ENCODE assay signal across 28 cellular contexts in the genomic region with DNA sequence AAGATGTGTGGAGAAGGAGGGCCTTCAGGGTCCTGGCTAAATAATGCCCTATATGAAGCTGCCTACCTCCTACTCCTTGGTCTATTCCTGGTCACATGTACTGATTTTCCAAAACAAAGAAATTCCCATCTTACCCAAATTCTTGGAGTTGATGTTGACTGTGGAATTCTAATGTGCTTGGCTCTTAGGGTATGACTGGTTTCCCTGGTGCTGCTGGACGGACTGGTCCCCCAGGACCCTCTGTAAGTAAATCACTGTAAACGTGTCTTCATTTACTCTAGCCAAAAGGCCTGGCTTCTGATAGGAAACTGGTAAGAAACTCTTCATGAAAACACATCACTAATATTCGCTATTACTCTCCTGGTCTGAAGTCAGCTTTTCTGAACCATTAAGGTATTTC. TPM values are rescaled to one million over a fixed set of nuclear protein-coding genes. Genes with fewer than 3 reads are reported as not detected.
DNase-seq lines count a peak whose midpoint lies in the region; TF ChIP-seq lines count a peak whose summit lies in the region.
"Had no signal": no experiment of that assay in that cellular context is flagged by ENCODE, and none has a peak within 500 bp of the region (broad histone marks: within the 10 kb centered on the region; RNA-seq: fewer than 3 reads in every experiment).

No MANE protein-coding gene starts in this region.

- no peaks in the 10 kb centered on the region; the same call in 1 of the 2 replicates for H4K20me1 ChIP-seq in GM23248 (ENCODE audit: insufficient read depth)
- H4K20me1 ChIP-seq in hepatocyte (ENCODE audit: insufficient read depth, poor library complexity, severe bottlenecking) = peaks cover 28% of the 10 kb centered on the region
- H4K20me1 ChIP-seq: BLaER1 treated with 17β-estradiol and CSF1 and Interleukin-3, amounts not matched to agents 10 nM and 100 nM had no signal

- H3K27me3 Mint-ChIP-seq in chondrocyte (ENCODE audit: low read depth) (no peaks in the 10 kb centered on the region), endothelial cell (ENCODE audit: unreplicated experiment) (no peaks in the 10 kb centered on the region)

- H3K9ac ChIP-seq in GM23248 = peak overlapping the region; percentile 100
- H3K9ac ChIP-seq: BLaER1 treated with 17β-estradiol and CSF1 and Interleukin-3, amounts not matched to agents 10 nM and 100 nM; KMS-11 had no signal

- DNase-seq in GM23248 = peak; percentile 33
- DNase-seq in chondrocyte (ENCODE audit: low spot score) = no peak
- DNase-seq in hepatocyte (ENCODE audit: low spot score) = no peak
- no peak for DNase-seq in tibial artery
- DNase-seq in germinal center (ENCODE audit: low spot score) = no peak
- DNase-seq in endothelial cell (ENCODE audit: low spot score) = no peak
- no peak for DNase-seq in WERI-Rb-1
- DNase-seq: activated CD4-positive, alpha-beta memory T cell treated with anti-CD3 and anti-CD28 coated beads, Interleukin-2, amount 10 ng/mL, durations not matched to agents 7 days and 5 days; Caco-2; cerebellar nuclear complex; gastrocnemius medialis; GF-D8; hypothalamus; immature natural killer cell; mesendoderm; NCI-H1436; NCI-H2107; NCI-H446; NCI-H82; RPMI8226; stimulated activated naive CD4-positive, alpha-beta T cell treated with Interleukin-2 at 50 U/mL for 16 hours; testis had no signal

- peaks cover 100% of the 10 kb centered on the region for H3K4me1 Mint-ChIP-seq in chondrocyte (ENCODE audit: low read depth)
- H3K4me1 Mint-ChIP-seq in endothelial cell (ENCODE audit: unreplicated experiment) = no peaks in the 10 kb centered on the region
- H3K4me1 Mint-ChIP-seq: activated CD4-positive, alpha-beta memory T cell treated with anti-CD3 and anti-CD28 coated beads, Interleukin-2, amount 10 ng/mL, durations not matched to agents 7 days and 5 days; immature natural killer cell had no signal

- H3K9me3 ChIP-seq in GM23248 (ENCODE audit: low read depth) (no peaks in the 10 kb centered on the region), hepatocyte (ENCODE audit: low read depth) (no peaks in the 10 kb centered on the region), tibial artery (no peaks in the 10 kb centered on the region), WERI-Rb-1 (ENCODE audit: severe bottlenecking) (no peaks in the 10 kb centered on the region)
- H3K9me3 ChIP-seq: BLaER1 treated with 17β-estradiol and CSF1 and Interleukin-3, amounts not matched to agents 10 nM and 100 nM; Caco-2; gastrocnemius medialis; HAP-1; testis had no signal

- H3K27me3 ChIP-seq in GM23248 (replicated peaks; ENCODE audit: insufficient read depth) (no peaks in the 10 kb centered on the region), hepatocyte (no peaks in the 10 kb centered on the region), tibial artery (no peaks in the 10 kb centered on the region), WERI-Rb-1 (ENCODE audit: insufficient read depth, low read depth, severe bottlenecking) (no peaks in the 10 kb centered on the region)
- H3K27me3 ChIP-seq: BLaER1 treated with 17β-estradiol and CSF1 and Interleukin-3, amounts not matched to agents 10 nM and 100 nM; gastrocnemius medialis; testis had no signal

- peaks cover 84% of the 10 kb centered on the region for H3K4me1 ChIP-seq in GM23248 (ENCODE audit: insufficient read depth)
- H3K4me1 ChIP-seq in hepatocyte (ENCODE audit: insufficient read depth) = peaks cover 9% of the 10 kb centered on the region
- H3K4me1 ChIP-seq in tibial artery = peaks cover 0 to 55% (median 0%) of the 10 kb centered on the region in 4 donors
- H3K4me1 ChIP-seq: BLaER1 treated with 17β-estradiol and CSF1 and Interleukin-3, amounts not matched to agents 10 nM and 100 nM; Caco-2; gastrocnemius medialis; testis had no signal

- H3K27ac Mint-ChIP-seq in chondrocyte (ENCODE audit: unreplicated experiment) (peak overlapping the region; percentile 92), endothelial cell (ENCODE audit: unreplicated experiment) (no peak overlapping the region)
- H3K27ac Mint-ChIP-seq: activated CD4-positive, alpha-beta memory T cell treated with anti-CD3 and anti-CD28 coated beads, Interleukin-2, amount 10 ng/mL, durations not matched to agents 7 days and 5 days; activated naive CD8-positive, alpha-beta T cell; immature natural killer cell; T-helper 1 cell treated with Interleukin-12 subunit alpha and Interleukin-12 subunit beta and Interleukin-4 antibody, amounts not matched to agents 30 μg/mL and 1 μg/mL, for 36 hours had no signal

- H3K36me3 Mint-ChIP-seq in chondrocyte (ENCODE audit: low read depth) (peaks cover 91% of the 10 kb centered on the region), endothelial cell (ENCODE audit: low read depth, unreplicated experiment) (no peaks in the 10 kb centered on the region)
- H3K36me3 Mint-ChIP-seq: activated naive CD8-positive, alpha-beta T cell; immature natural killer cell had no signal

- H3K4me3 Mint-ChIP-seq in chondrocyte (ENCODE audit: unreplicated experiment) (no peak overlapping the region), endothelial cell (ENCODE audit: unreplicated experiment) (no peak overlapping the region)
- H3K4me3 Mint-ChIP-seq: activated CD4-positive, alpha-beta memory T cell treated with anti-CD3 and anti-CD28 coated beads, Interleukin-2, amount 10 ng/mL, durations not matched to agents 7 days and 5 days; activated naive CD8-positive, alpha-beta T cell; immature natural killer cell; T-helper 1 cell treated with Interleukin-12 subunit alpha and Interleukin-12 subunit beta and Interleukin-4 antibody, amounts not matched to agents 30 μg/mL and 1 μg/mL, for 36 hours had no signal

- H3K4me2 ChIP-seq in GM23248 (ENCODE audit: unreplicated experiment) (peak overlapping the region; percentile 52), hepatocyte (no peak overlapping the region)
- H3K4me2 ChIP-seq: BLaER1 treated with 17β-estradiol and CSF1 and Interleukin-3, amounts not matched to agents 10 nM and 100 nM; KMS-11 had no signal

- no peak overlapping the region for H2AFZ ChIP-seq in GM23248
- H2AFZ ChIP-seq in hepatocyte = no peak overlapping the region

- peak overlapping the region; percentile 100 for H3K27ac ChIP-seq in GM23248
- H3K27ac ChIP-seq in hepatocyte = peak overlapping the region; percentile 11
- H3K27ac ChIP-seq in tibial artery = peak overlapping the region; percentile 71 to 93
- no peak overlapping the region for H3K27ac ChIP-seq in WERI-Rb-1
- H3K27ac ChIP-seq: BLaER1 treated with 17β-estradiol and CSF1 and Interleukin-3, amounts not matched to agents 10 nM and 100 nM; gastrocnemius medialis; KMS-11; SK-N-MC; testis had no signal

- peaks cover 100% of the 10 kb centered on the region for H3F3A ChIP-seq in GM23248 (ENCODE audit: insufficient read depth)

- H3K9me2 ChIP-seq in GM23248 (ENCODE audit: insufficient read depth) (no peaks in the 10 kb centered on the region), hepatocyte (replicated peaks; ENCODE audit: insufficient read depth) (no peaks in the 10 kb centered on the region)

- no peak overlapping the region for H3K4me3 ChIP-seq in GM23248
- H3K4me3 ChIP-seq in hepatocyte = no peak overlapping the region
- H3K4me3 ChIP-seq in tibial artery = no peak overlapping the region
- no peak overlapping the region for H3K4me3 ChIP-seq in WERI-Rb-1 (ENCODE audit: low read depth, low read length)
- H3K4me3 ChIP-seq: BLaER1 treated with 17β-estradiol and CSF1 and Interleukin-3, amounts not matched to agents 10 nM and 100 nM; gastrocnemius medialis; HAP-1; SK-N-MC; testis had no signal

- H3K36me3 ChIP-seq in GM23248 (ENCODE audit: low read depth) (peaks cover 100% of the 10 kb centered on the region), hepatocyte (replicated peaks; ENCODE audit: insufficient read depth, low read depth) (peaks cover 3% of the 10 kb centered on the region), tibial artery (peaks cover 92 to 100% (median 99%) of the 10 kb centered on the region in 3 donors), WERI-Rb-1 (no peaks in the 10 kb centered on the region)
- H3K36me3 ChIP-seq: BLaER1 treated with 17β-estradiol and CSF1 and Interleukin-3, amounts not matched to agents 10 nM and 100 nM; HAP-1 had no signal

- intact Hi-C loops in tibial artery (cut with DNase I; ENCODE audit: low total_unique reads) = no loop called here

- H3K79me2 ChIP-seq in GM23248 (ENCODE audit: insufficient read depth) (peaks cover 79% of the 10 kb centered on the region), hepatocyte (no peaks in the 10 kb centered on the region)

- TF ChIP-seq CTCF in chondrocyte (IDR thresholded peaks at IDR 0.05) (no peak), hepatocyte (IDR thresholded peaks at IDR 0.05; ENCODE audit: poor library complexity) (no peak), tibial artery (IDR thresholded peaks at IDR 0.05) (no peak), endothelial cell (IDR thresholded peaks at IDR 0.05; ENCODE audit: unreplicated experiment) (no peak), WERI-Rb-1 (IDR thresholded peaks at IDR 0.05; ENCODE audit: low read depth, low read length) (no peak)

- in situ Hi-C loops in GM23248 (cut with MboI) = no loop called here

- no peaks in the 10 kb centered on the region for H3K9me3 Mint-ChIP-seq in chondrocyte (ENCODE audit: low read depth)
- no peaks in the 10 kb centered on the region for H3K9me3 Mint-ChIP-seq in endothelial cell (ENCODE audit: unreplicated experiment)
- H3K9me3 Mint-ChIP-seq: activated CD4-positive, alpha-beta memory T cell treated with anti-CD3 and anti-CD28 coated beads, Interleukin-2, amount 10 ng/mL, durations not matched to agents 7 days and 5 days; immature natural killer cell; T-helper 1 cell treated with Interleukin-12 subunit alpha and Interleukin-12 subunit beta and Interleukin-4 antibody, amounts not matched to agents 30 μg/mL and 1 μg/mL, for 36 hours had no signal

- WGBS in GM23248 (ENCODE audit: low coverage in 1 of 2, low lambda C conversion rate in 2 of 2, missing lambda C conversion rate in 2 of 2), 2 experiments = 19 to 23% methylated on average over 3 of the region's 3 CpGs
- 84% methylated on average over 3 of the region's 3 CpGs for WGBS in hepatocyte (ENCODE audit: low lambda C conversion rate, missing lambda C conversion rate)

RNA-seq across cellular contexts. Expression of gene COL1A2, which starts 27.0 kb away (rescaled TPM):
- total RNA-seq in GM23248 (2014; rRNA removed; shearing (Covaris generic)) = 10,930 and 11,288 TPM in 2 replicates
- polyA plus RNA-seq in GM23248 (2016; fragmentation: Nextera tagmentation; extraction: Ambion mirVana) (9,779 and 9,902 TPM in 2 replicates), hepatocyte (2,013 and 2,200 TPM in 2 replicates)
- total RNA-seq in chondrocyte (11,901 to 12,433 TPM (median 12,302 TPM) in 3 replicates), hepatocyte (1,011 and 1,836 TPM in 2 replicates), endothelial cell (ENCODE audit: unreplicated experiment) (169 TPM)
- polyA plus RNA-seq: immature natural killer cell had no signal
